9 cellular contexts compared by ENCODE assay signal in the genomic region with DNA sequence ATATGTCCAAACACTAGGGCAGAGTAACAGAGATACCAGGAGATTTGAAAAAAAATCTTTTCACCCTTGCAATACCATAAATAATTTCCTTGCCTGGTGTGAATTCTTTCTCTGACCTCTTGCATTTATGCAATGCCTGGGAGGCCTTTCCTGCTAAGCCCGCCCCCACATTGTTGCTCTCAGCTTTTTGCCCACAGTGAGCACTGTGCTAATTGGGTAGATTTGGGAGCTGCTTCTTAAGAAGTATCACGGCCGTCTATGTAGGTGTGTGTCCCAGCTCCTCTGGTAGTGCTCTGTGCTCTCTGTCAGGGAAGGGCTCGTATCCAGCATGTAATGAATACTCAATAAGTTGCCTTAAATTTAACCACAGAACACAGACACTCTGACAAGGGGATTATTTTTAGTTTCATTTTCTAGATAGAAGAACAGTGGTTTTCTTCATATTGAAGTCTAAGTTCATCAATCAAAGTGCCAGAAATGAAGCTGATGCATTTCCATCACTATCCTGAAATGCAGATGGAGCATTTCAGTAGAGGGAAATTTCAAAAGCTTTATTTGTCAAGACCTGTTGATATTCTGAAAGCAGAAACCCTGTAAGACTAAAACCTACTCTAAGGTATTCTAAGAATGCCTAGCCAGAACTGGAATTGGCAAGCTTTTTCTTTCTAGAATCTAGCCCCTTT. TPM values are rescaled to one million over a fixed set of nuclear protein-coding genes. Genes with fewer than 3 reads are reported as not detected.
A peak's percentile ranks its signal among the peaks of the same experiment; 100 is the strongest.
DNase-seq lines count a peak whose midpoint lies in the region; ATAC-seq and TF ChIP-seq lines count a peak whose summit lies in the region.
"Had no signal": no experiment of that assay in that cellular context is flagged by ENCODE, and none has a peak within 500 bp of the region (broad histone marks: within the 10 kb centered on the region; RNA-seq: fewer than 3 reads in every experiment).

No MANE protein-coding gene starts in this region.

- peaks cover 4% of the 10 kb centered on the region for H3K9me3 Mint-ChIP-seq in activated CD4-positive, alpha-beta T cell treated with anti-CD3 and anti-CD28 coated beads, Interleukin-2, amount 10 ng/mL, durations not matched to agents 24 days and 14 days
- peaks cover 2 to 7% of the 10 kb centered on the region in 2 donors for H3K9me3 Mint-ChIP-seq in stimulated activated naive B cell treated with anti-CD40 and anti-IgM and Interleukin-4, amounts not matched to agents 10 μg/mL and 1 μg/mL and 100 μg/mL, for 72 hours

- H3K27me3 Mint-ChIP-seq in activated CD4-positive, alpha-beta T cell treated with anti-CD3 and anti-CD28 coated beads, Interleukin-2, amount 10 ng/mL, durations not matched to agents 24 days and 14 days, result no peaks in the 10 kb centered on the region
- H3K27me3 Mint-ChIP-seq in stimulated activated naive B cell treated with anti-CD40 and anti-IgM and Interleukin-4, amounts not matched to agents 10 μg/mL and 1 μg/mL and 100 μg/mL, for 72 hours, result no peaks in the 10 kb centered on the region

- peak; percentile 28 for ATAC-seq in GM19025 (IDR thresholded peaks at IDR 0.05; ENCODE audit: low read depth, unreplicated experiment)
- ATAC-seq in HG03159 (IDR thresholded peaks at IDR 0.05; ENCODE audit: unreplicated experiment), result peak; percentile 44
- peak in 1 of 4 donors; percentile 14 for ATAC-seq in heart left ventricle
- ATAC-seq in stimulated activated naive B cell treated with anti-CD40 and anti-IgM and Interleukin-4, amounts not matched to agents 10 μg/mL and 1 μg/mL and 100 μg/mL, for 72 hours (replicated peaks), result peak; percentile 43 to 49
- ATAC-seq: Panc1 had no signal

- no peak for TF ChIP-seq CTCF in heart left ventricle (IDR thresholded peaks at IDR 0.05)

- intact Hi-C loops in activated CD4-positive, alpha-beta T cell treated with anti-CD3 and anti-CD28 coated beads, Interleukin-2, amount 10 ng/mL, durations not matched to agents 24 days and 14 days (cut with micrococcal nuclease), result loop anchor here (1.0 to 5.0 kb wide), 4 partner anchors 27 to 1104 kb away; a partner anchor contains a TSS
- intact Hi-C loops in heart left ventricle (cut with DNase I), result loop anchor here in 3 of 10 donors (5.0 to 10.0 kb wide), 4 partner anchors 34 to 54 kb away; a partner anchor contains a TSS

- peak overlapping the region in 6 of 12 donors; percentile 8 to 39 (median 27) for H3K4me3 ChIP-seq in heart left ventricle

- H3K36me3 ChIP-seq in heart left ventricle, result no peaks in the 10 kb centered on the region

- peaks cover 52% of the 10 kb centered on the region for H3K4me1 Mint-ChIP-seq in activated CD4-positive, alpha-beta T cell treated with anti-CD3 and anti-CD28 coated beads, Interleukin-2, amount 10 ng/mL, durations not matched to agents 24 days and 14 days
- H3K4me1 Mint-ChIP-seq in stimulated activated naive B cell treated with anti-CD40 and anti-IgM and Interleukin-4, amounts not matched to agents 10 μg/mL and 1 μg/mL and 100 μg/mL, for 72 hours, result peaks cover 41 to 61% of the 10 kb centered on the region in 2 donors

- TF ChIP-seq POLR2A in heart left ventricle (IDR thresholded peaks at IDR 0.05), result no peak

- H3K27ac ChIP-seq in heart left ventricle, result peak overlapping the region in 7 of 12 donors; percentile 15 to 42 (median 31)

- peak overlapping the region; percentile 89 for H3K27ac Mint-ChIP-seq in activated CD4-positive, alpha-beta T cell treated with anti-CD3 and anti-CD28 coated beads, Interleukin-2, amount 10 ng/mL, durations not matched to agents 24 days and 14 days
- peak overlapping the region; percentile 88 for H3K27ac Mint-ChIP-seq in stimulated activated naive B cell treated with anti-CD40 and anti-IgM and Interleukin-4, amounts not matched to agents 10 μg/mL and 1 μg/mL and 100 μg/mL, for 72 hours

- H3K27me3 ChIP-seq in heart left ventricle, result no peaks in the 10 kb centered on the region

- H3K4me3 Mint-ChIP-seq in activated CD4-positive, alpha-beta T cell treated with anti-CD3 and anti-CD28 coated beads, Interleukin-2, amount 10 ng/mL, durations not matched to agents 24 days and 14 days, result peak overlapping the region; percentile 84
- H3K4me3 Mint-ChIP-seq in stimulated activated naive B cell treated with anti-CD40 and anti-IgM and Interleukin-4, amounts not matched to agents 10 μg/mL and 1 μg/mL and 100 μg/mL, for 72 hours, result peak overlapping the region; percentile 84 to 85

- peaks cover 37% of the 10 kb centered on the region for H3K36me3 Mint-ChIP-seq in activated CD4-positive, alpha-beta T cell treated with anti-CD3 and anti-CD28 coated beads, Interleukin-2, amount 10 ng/mL, durations not matched to agents 24 days and 14 days (ENCODE audit: low read depth)
- peaks cover 10 to 11% of the 10 kb centered on the region in 2 donors for H3K36me3 Mint-ChIP-seq in stimulated activated naive B cell treated with anti-CD40 and anti-IgM and Interleukin-4, amounts not matched to agents 10 μg/mL and 1 μg/mL and 100 μg/mL, for 72 hours

- peaks cover 0 to 51% (median 23%) of the 10 kb centered on the region in 12 donors for H3K4me1 ChIP-seq in heart left ventricle

- DNase-seq in CD1c-positive myeloid dendritic cell (ENCODE audit: extremely low spot score) (peak; percentile 82), heart left ventricle (peak in 2 of 5 donors; percentile 20 to 22), NCI-H1048 (lab: John Stamatoyannopoulos, UW) (no peak), NCI-H1092 treated with DMSO at 0.1 percent for 48 hours (lab: John Stamatoyannopoulos, UW) (no peak)
- peak; percentile 80 for DNase-seq in activated CD4-positive, alpha-beta T cell treated with anti-CD3 and anti-CD28 coated beads, Interleukin-2, amount 10 ng/mL, durations not matched to agents 24 days and 14 days
- peak; percentile 12 for DNase-seq in stimulated activated naive B cell treated with anti-CD40 and anti-IgM and Interleukin-4, amounts not matched to agents 10 μg/mL and 1 μg/mL and 100 μg/mL, for 72 hours

- H3K9me3 ChIP-seq in heart left ventricle, result no peaks in the 10 kb centered on the region

- 18 to 40% (median 23%) methylated on average over 4 of the region's 4 CpGs for WGBS in heart left ventricle, 4 donors

RNA-seq across cellular contexts. Expression of a gene that starts 54.5 kb away (rescaled TPM):
- 42.3 and 42.7 TPM in 2 replicates for total RNA-seq in activated CD4-positive, alpha-beta T cell treated with anti-CD3 and anti-CD28 coated beads, Interleukin-2, amount 10 ng/mL, durations not matched to agents 24 days and 14 days
- total RNA-seq in heart left ventricle, result 10 to 100 TPM in 1 of 9 donors, 1 to 10 TPM in 8; 5.1 to 14.4 (median 7.6) TPM
- polyA plus RNA-seq in heart left ventricle, result 1 to 10 TPM; 1.9 to 7.7 TPM

Comparison
In these comparisons a context has a peak if more than half of its experiments do, and no peak if none do; other contexts are left out.
1. DNase-seq: peak in CD1c-positive myeloid dendritic cell (single experiment), activated CD4-positive, alpha-beta T cell treated with anti-CD3 and anti-CD28 coated beads, Interleukin-2, amount 10 ng/mL, durations not matched to agents 24 days and 14 days (single experiment) and stimulated activated naive B cell treated with anti-CD40 and anti-IgM and Interleukin-4, amounts not matched to agents 10 μg/mL and 1 μg/mL and 100 μg/mL, for 72 hours (single experiment); none in NCI-H1048 (single experiment) and NCI-H1092 treated with DMSO at 0.1 percent for 48 hours (single experiment).